Comparison of ENCODE assay signal across 32 cellular contexts in genomic region chr19:45245826-45246225, GRCh38. TPM values are rescaled to one million over a fixed set of nuclear protein-coding genes. Genes with fewer than 3 reads are reported as not detected.
DNase-seq lines count a peak whose midpoint lies in the region; ATAC-seq, FAIRE-seq and TF ChIP-seq lines count a peak whose summit lies in the region.
"Had no signal": no experiment of that assay in that cellular context is flagged by ENCODE, and none has a peak within 500 bp of the region (broad histone marks: within the 10 kb centered on the region; RNA-seq: fewer than 3 reads in every experiment).

No MANE protein-coding gene starts in this region.

- H3K9me3 Mint-ChIP-seq in effector memory CD8-positive, alpha-beta T cell = no peaks in the 10 kb centered on the region
- H3K9me3 Mint-ChIP-seq in activated T-cell treated with anti-CD3 and anti-CD28 coated beads, Interleukin-2, amount 50 U/mL, for 72 hours = no peaks in the 10 kb centered on the region
- H3K9me3 Mint-ChIP-seq: activated naive CD4-positive, alpha-beta T cell treated with anti-CD3 and anti-CD28 coated beads, Interleukin-2, amount 10 ng/mL, durations not matched to agents 7 days and 5 days; CD4-positive, alpha-beta memory T cell; immature natural killer cell; stimulated activated naive CD8-positive, alpha-beta T cell treated with anti-CD3 and anti-CD28 coated beads, Interleukin-15, amount 100 ng/mL, for 72 hours had no signal

- TF ChIP-seq CTCF in HepG2 (CRISPR knock-in tag; IDR thresholded peaks at IDR 0.05) = no peak
- no peak for TF ChIP-seq CTCF in osteoblast (IDR thresholded peaks at IDR 0.05; ENCODE audit: extremely low read depth, low read depth, low read length)

- no peaks in the 10 kb centered on the region for H3K79me2 ChIP-seq in HepG2 (ENCODE audit: insufficient read depth, low read length)
- H3K79me2 ChIP-seq in osteoblast (ENCODE audit: insufficient read depth, low read length) = no peaks in the 10 kb centered on the region

- no peaks in the 10 kb centered on the region for H3K36me3 Mint-ChIP-seq in effector memory CD8-positive, alpha-beta T cell (ENCODE audit: insufficient read depth)
- H3K36me3 Mint-ChIP-seq in activated T-cell treated with anti-CD3 and anti-CD28 coated beads, Interleukin-2, amount 50 U/mL, for 72 hours (ENCODE audit: insufficient read depth in 2 of 2) = no peaks in the 10 kb centered on the region
- H3K36me3 Mint-ChIP-seq: activated naive CD4-positive, alpha-beta T cell treated with anti-CD3 and anti-CD28 coated beads, Interleukin-2, amount 10 ng/mL, durations not matched to agents 7 days and 5 days; CD4-positive, alpha-beta memory T cell; immature natural killer cell had no signal

- TF ChIP-seq EP300 in HepG2 (IDR thresholded peaks at IDR 0.05; ENCODE audit: low read depth in 2 of 2, low read length in 2 of 2) = no peak
- no peak for TF ChIP-seq EP300 in HepG2 (CRISPR knock-in tag; IDR thresholded peaks at IDR 0.05; ENCODE audit: borderline replicate concordance)

- peaks cover 7 to 10% of the 10 kb centered on the region in 2 donors for H3K4me1 Mint-ChIP-seq in effector memory CD8-positive, alpha-beta T cell (ENCODE audit: low read depth in 2 of 2)
- peaks cover 20% of the 10 kb centered on the region for H3K4me1 Mint-ChIP-seq in activated T-cell treated with anti-CD3 and anti-CD28 coated beads, Interleukin-2, amount 50 U/mL, for 72 hours (ENCODE audit: low read depth)

- ATAC-seq in right cardiac atrium (peak in 1 of 2 donors; percentile 51), HepG2 (no peak), GM19467 (IDR thresholded peaks at IDR 0.05; ENCODE audit: unreplicated experiment) (no peak), HG02678 (IDR thresholded peaks at IDR 0.05; ENCODE audit: unreplicated experiment) (no peak)
- ATAC-seq in effector memory CD8-positive, alpha-beta T cell (replicated peaks) = no peak
- no peak for ATAC-seq in activated T-cell treated with anti-CD3 and anti-CD28 coated beads, Interleukin-2, amount 50 U/mL, for 72 hours (replicated peaks in 1 of 2)
- ATAC-seq: esophagus mucosa; sciatic nerve; stimulated activated naive CD8-positive, alpha-beta T cell treated with anti-CD3 and anti-CD28 coated beads, Interleukin-15, amount 100 ng/mL, for 72 hours had no signal

- WGBS in right cardiac atrium = 42% methylated on average over 4 of the region's 4 CpGs
- 4% methylated on average over 4 of the region's 4 CpGs for WGBS in HepG2 (ENCODE audit: low lambda C conversion rate)

- peaks cover 18 to 36% of the 10 kb centered on the region in 2 donors for H3K27me3 Mint-ChIP-seq in effector memory CD8-positive, alpha-beta T cell
- H3K27me3 Mint-ChIP-seq in activated T-cell treated with anti-CD3 and anti-CD28 coated beads, Interleukin-2, amount 50 U/mL, for 72 hours (ENCODE audit: low read depth) = peaks cover 15% of the 10 kb centered on the region

- in situ Hi-C loops in HepG2 (cut with HindIII; ENCODE audit: extremely low pct_ligation_motif_present, low pct_unique_long_range_greater_than_20kb) = no loop called here

- H3K27ac Mint-ChIP-seq in effector memory CD8-positive, alpha-beta T cell = no peak overlapping the region
- no peak overlapping the region for H3K27ac Mint-ChIP-seq in activated T-cell treated with anti-CD3 and anti-CD28 coated beads, Interleukin-2, amount 50 U/mL, for 72 hours

- no peak for FAIRE-seq in HepG2 (lab: Jason Lieb, UNC)
- FAIRE-seq: A204.1, colon, frontal cortex, G401.6, RCC 7860 had no signal

- CTCF ChIA-PET in HepG2 (lab: Yijun Ruan, JAX; ENCODE audit: low intra/inter-chr PET ratio, low total read pairs) = no interaction called here

- TF ChIP-seq RAD21 in HepG2 (CRISPR knock-in tag; IDR thresholded peaks at IDR 0.05) = no peak

- H3K4me1 ChIP-seq in right cardiac atrium (ENCODE audit: control insufficient read depth, insufficient read depth, low read length) (no peaks in the 10 kb centered on the region), HepG2 (ENCODE audit: insufficient read depth, low read length) (peaks cover 54% of the 10 kb centered on the region), osteoblast (ENCODE audit: insufficient read depth, low read length) (peaks cover 6% of the 10 kb centered on the region)
- H3K4me1 ChIP-seq: breast epithelium had no signal

- H2AFZ ChIP-seq in HepG2 (ENCODE audit: low read length) (no peak overlapping the region), osteoblast (ENCODE audit: low read length) (no peak overlapping the region)

- no peaks in the 10 kb centered on the region for H3K27me3 ChIP-seq in right cardiac atrium (ENCODE audit: control insufficient read depth, insufficient read depth)
- peaks cover 4 to 14% of the 10 kb centered on the region in 2 experiments; a peak in 4 of 5 replicates for H3K27me3 ChIP-seq in HepG2 (ENCODE audit: control insufficient read depth in 1 of 2, insufficient read depth in 2 of 2, low read length in 2 of 2)
- no peaks in the 10 kb centered on the region for H3K27me3 ChIP-seq in osteoblast (ENCODE audit: insufficient read depth, low read length)
- H3K27me3 ChIP-seq: breast epithelium, SJSA1 had no signal

- no peak for TF ChIP-seq POLR2A in HepG2 (IDR thresholded peaks at IDR 0.05; ENCODE audit: insufficient read depth in 1 of 2, low read depth in 2 of 2, low read length in 2 of 2)

- BruUV-seq in HepG2 (replicated peaks; lab: Mats Ljungman, UMichigan) = no TSS peak

- no peak for DNase-seq in right cardiac atrium
- DNase-seq in cardiac septum (ENCODE audit: low spot score) = no peak
- DNase-seq in HepG2 (ENCODE audit: low spot score) = no peak
- DNase-seq in osteoblast (ENCODE audit: insufficient read length, low spot score, missing footprints) = peak; percentile 72
- DNase-seq in effector memory CD8-positive, alpha-beta T cell = no peak
- DNase-seq in activated T-cell treated with anti-CD3 and anti-CD28 coated beads, Interleukin-2, amount 50 U/mL, for 72 hours = no peak
- DNase-seq: activated CD4-positive, alpha-beta T cell treated with anti-CD3 and anti-CD28 coated beads, Interleukin-2, amount 50 U/mL, for 48 hours; activated CD8-positive, alpha-beta memory T cell treated with anti-CD3 and anti-CD28 coated beads, Interleukin-2, amount 50 U/mL, for 4 hours; activated naive CD4-positive, alpha-beta T cell treated with anti-CD3 and anti-CD28 coated beads, Interleukin-2, amount 10 ng/mL, durations not matched to agents 7 days and 5 days; CD4-positive, alpha-beta memory T cell; effector memory CD4-positive, alpha-beta T cell; HCEC 1CT; hippocampal formation; immature natural killer cell; NCI-H1105 treated with DMSO at 0.1 percent for 48 hours; NCI-H2029; NCI-H69; posterior cingulate gyrus; stimulated activated naive CD8-positive, alpha-beta T cell treated with anti-CD3 and anti-CD28 coated beads, Interleukin-15, amount 100 ng/mL, for 72 hours had no signal

- no peak overlapping the region for H3K9ac ChIP-seq in HepG2 (ENCODE audit: insufficient read depth, low read depth, low read length)

- H3K9me3 ChIP-seq in right cardiac atrium (ENCODE audit: control insufficient read depth, low read length) = no peaks in the 10 kb centered on the region
- H3K9me3 ChIP-seq in HepG2 (ENCODE audit: low read length) = no peaks in the 10 kb centered on the region
- no peaks in the 10 kb centered on the region for H3K9me3 ChIP-seq in osteoblast (ENCODE audit: low read depth, low read length)
- H3K9me3 ChIP-seq: breast epithelium, SJSA1 had no signal

- H3K36me3 ChIP-seq in HepG2 (replicated peaks in 1 of 2; ENCODE audit: control insufficient read depth in 1 of 2, insufficient read depth in 2 of 2, low read length in 2 of 2) (no peaks in the 10 kb centered on the region), osteoblast (ENCODE audit: insufficient read depth, low read length) (no peaks in the 10 kb centered on the region)
- H3K36me3 ChIP-seq: breast epithelium, SJSA1 had no signal

- H3K27ac ChIP-seq in right cardiac atrium (ENCODE audit: low read length) (peak overlapping the region; percentile 14), HepG2 (ENCODE audit: extremely low read length, insufficient read depth, low read length) (no peak overlapping the region), osteoblast (ENCODE audit: low read depth, low read length) (no peak overlapping the region)
- H3K27ac ChIP-seq: SJSA1 had no signal

- H4K20me1 ChIP-seq in HepG2 (ENCODE audit: insufficient read depth, low read length) = no peaks in the 10 kb centered on the region
- H4K20me1 ChIP-seq in osteoblast (ENCODE audit: insufficient read depth, low read length) = no peaks in the 10 kb centered on the region

- intact Hi-C loops in right cardiac atrium (cut with DNase I) (loop anchor here in 2 of 4 donors (10.0 kb wide), 1 partner anchor 51 kb away; no protein-coding TSS in a partner anchor), cardiac septum (cut with DNase I) (loop anchor here (2.0 kb wide), 1 partner anchor 33 kb away; no protein-coding TSS in a partner anchor), HepG2 (cut with micrococcal nuclease; ENCODE audit: unreplicated experiment) (loop anchor here (10.0 kb wide), 1 partner anchor 61 kb away; no protein-coding TSS in a partner anchor)

- H3K4me3 ChIP-seq in right cardiac atrium (ENCODE audit: low read length) = no peak overlapping the region
- peak overlapping the region in 1 of 3 experiments; percentile 54; a peak in 1 of 6 replicates for H3K4me3 ChIP-seq in HepG2 (replicated peaks in 1 of 3; ENCODE audit: insufficient read depth in 1 of 3, low read depth in 2 of 3, low read length in 3 of 3)
- H3K4me3 ChIP-seq in osteoblast (ENCODE audit: insufficient read depth, low read length) = no peak overlapping the region
- H3K4me3 ChIP-seq: SJSA1 had no signal

- H3K4me3 Mint-ChIP-seq in effector memory CD8-positive, alpha-beta T cell = no peak overlapping the region
- H3K4me3 Mint-ChIP-seq in activated T-cell treated with anti-CD3 and anti-CD28 coated beads, Interleukin-2, amount 50 U/mL, for 72 hours = no peak overlapping the region
- H3K4me3 Mint-ChIP-seq: activated naive CD4-positive, alpha-beta T cell treated with anti-CD3 and anti-CD28 coated beads, Interleukin-2, amount 10 ng/mL, durations not matched to agents 7 days and 5 days; CD4-positive, alpha-beta memory T cell; immature natural killer cell; stimulated activated naive CD8-positive, alpha-beta T cell treated with anti-CD3 and anti-CD28 coated beads, Interleukin-15, amount 100 ng/mL, for 72 hours had no signal

- POLR2A ChIA-PET in HepG2 (lab: Yijun Ruan, JAX) = no interaction called here

- H3K4me2 ChIP-seq in HepG2 (ENCODE audit: low read depth, low read length) = peak overlapping the region; percentile 59
- H3K4me2 ChIP-seq in osteoblast (ENCODE audit: insufficient read depth, low read length) = no peak overlapping the region

RNA-seq across cellular contexts. Expression of gene EXOC3L2, which starts 0.6 kb away (rescaled TPM):
- total RNA-seq in right cardiac atrium = 1 to 10 TPM; 3.4 to 5.6 (median 4.5) TPM
- 2.7 TPM for polyA plus RNA-seq in right cardiac atrium
- total RNA-seq in cardiac septum = 1.7 TPM
- total RNA-seq in HepG2 (2016; rRNA removed; fragmentation: Illumina TruSeq; extraction: Trizol) = not detected in 2 replicates
- not detected in 2 replicates for total RNA-seq in HepG2 (2016; cell fraction: cytosol; rRNA removed; fragmentation: Illumina TruSeq; extraction: Trizol; ENCODE audit: low read depth)
- total RNA-seq in HepG2 (2016; cell fraction: insoluble cytoplasmic fraction; rRNA removed; fragmentation: Illumina TruSeq; extraction: Trizol) = not detected in 2 replicates
- total RNA-seq in HepG2 (2016; cell fraction: membrane; rRNA removed; fragmentation: Illumina TruSeq; extraction: Trizol) = not detected in 2 replicates
- total RNA-seq in HepG2 (2016; cell fraction: nucleus; rRNA removed; fragmentation: Illumina TruSeq; extraction: Trizol) = not detected in 2 replicates
- 0.21 TPM in 1 of 2 replicates, not detected in the other for polyA plus RNA-seq in HepG2 (2011; rRNA removed)
- 0.04 and 0.07 TPM in 2 replicates for polyA plus RNA-seq in HepG2 (2011; cell fraction: cytosol; rRNA removed)
- polyA plus RNA-seq in HepG2 (2011; cell fraction: nucleus; rRNA removed) = 0.07 and 0.19 TPM in 2 replicates
- polyA plus RNA-seq in HepG2 (2012) = 0.07 TPM in 1 of 2 replicates, not detected in the other
- polyA plus RNA-seq in HepG2 (2016; cell fraction: cytosol; fragmentation: Illumina TruSeq; extraction: Trizol; ENCODE audit: low read depth) = not detected in 2 replicates
- not detected in 2 replicates for polyA plus RNA-seq in HepG2 (2016; cell fraction: insoluble cytoplasmic fraction; fragmentation: Illumina TruSeq; extraction: Trizol; ENCODE audit: low read depth)
- not detected in 2 replicates for polyA plus RNA-seq in HepG2 (2016; cell fraction: membrane; fragmentation: Illumina TruSeq; extraction: Trizol; ENCODE audit: low read depth)
- not detected in 2 replicates for polyA plus RNA-seq in HepG2 (2016; cell fraction: nucleus; fragmentation: Illumina TruSeq; extraction: Trizol; ENCODE audit: insufficient read depth, low read depth)
- 0.20 TPM in 1 of 2 replicates, not detected in the other for polyA minus RNA-seq in HepG2 (2011; rRNA and poly(A)+ RNA removed; ENCODE audit: low replicate concordance)
- polyA minus RNA-seq in HepG2 (2011; cell fraction: cytosol; rRNA and poly(A)+ RNA removed) = not detected in 2 replicates
- polyA minus RNA-seq in HepG2 (2011; cell fraction: nucleus; rRNA and poly(A)+ RNA removed) = not detected in 2 replicates
- total RNA-seq in osteoblast = not detected in 2 replicates
- total RNA-seq in activated T-cell treated with anti-CD3 and anti-CD28 coated beads, Interleukin-2, amount 50 U/mL, for 72 hours = not detected
- total RNA-seq: CD4-positive, alpha-beta memory T cell; frontal cortex; M059J had no signal
- polyA plus RNA-seq: CD4-positive, alpha-beta memory T cell; immature natural killer cell; neural cell had no signal

RNA-seq across cellular contexts. Expression of gene MARK4, which starts 5.2 kb away (rescaled TPM):
- total RNA-seq in right cardiac atrium (10 to 100 TPM; 29.0 to 54.5 (median 40.4) TPM), cardiac septum (36.6 TPM), HepG2 (2016; rRNA removed; fragmentation: Illumina TruSeq; extraction: Trizol) (7.0 and 7.6 TPM in 2 replicates), osteoblast (16.2 and 18.1 TPM in 2 replicates)
- polyA plus RNA-seq in right cardiac atrium (21.0 TPM), HepG2 (2011; rRNA removed) (11.4 and 12.2 TPM in 2 replicates)
- 11.1 and 13.3 TPM in 2 replicates for total RNA-seq in HepG2 (2016; cell fraction: cytosol; rRNA removed; fragmentation: Illumina TruSeq; extraction: Trizol; ENCODE audit: low read depth)
- total RNA-seq in HepG2 (2016; cell fraction: insoluble cytoplasmic fraction; rRNA removed; fragmentation: Illumina TruSeq; extraction: Trizol) = 3.4 and 6.6 TPM in 2 replicates
- 12.9 and 14.4 TPM in 2 replicates for total RNA-seq in HepG2 (2016; cell fraction: membrane; rRNA removed; fragmentation: Illumina TruSeq; extraction: Trizol)
- total RNA-seq in HepG2 (2016; cell fraction: nucleus; rRNA removed; fragmentation: Illumina TruSeq; extraction: Trizol) = 6.3 and 7.9 TPM in 2 replicates
- polyA plus RNA-seq in HepG2 (2011; cell fraction: cytosol; rRNA removed) = 6.6 and 8.5 TPM in 2 replicates
- 17.6 and 21.6 TPM in 2 replicates for polyA plus RNA-seq in HepG2 (2011; cell fraction: nucleus; rRNA removed)
- polyA plus RNA-seq in HepG2 (2012) = 28.5 and 39.6 TPM in 2 replicates
- 7.9 and 8.8 TPM in 2 replicates for polyA plus RNA-seq in HepG2 (2016; cell fraction: cytosol; fragmentation: Illumina TruSeq; extraction: Trizol; ENCODE audit: low read depth)
- polyA plus RNA-seq in HepG2 (2016; cell fraction: insoluble cytoplasmic fraction; fragmentation: Illumina TruSeq; extraction: Trizol; ENCODE audit: low read depth) = 11.9 and 16.0 TPM in 2 replicates
- polyA plus RNA-seq in HepG2 (2016; cell fraction: membrane; fragmentation: Illumina TruSeq; extraction: Trizol; ENCODE audit: low read depth) = 16.7 and 21.8 TPM in 2 replicates
- polyA plus RNA-seq in HepG2 (2016; cell fraction: nucleus; fragmentation: Illumina TruSeq; extraction: Trizol; ENCODE audit: insufficient read depth, low read depth) = 15.8 and 17.0 TPM in 2 replicates
- 1.4 and 19.5 TPM in 2 replicates for polyA minus RNA-seq in HepG2 (2011; rRNA and poly(A)+ RNA removed; ENCODE audit: low replicate concordance)
- polyA minus RNA-seq in HepG2 (2011; cell fraction: cytosol; rRNA and poly(A)+ RNA removed) = 14.1 and 19.3 TPM in 2 replicates
- 10.3 TPM in 2 replicates for polyA minus RNA-seq in HepG2 (2011; cell fraction: nucleus; rRNA and poly(A)+ RNA removed)
- total RNA-seq in activated T-cell treated with anti-CD3 and anti-CD28 coated beads, Interleukin-2, amount 50 U/mL, for 72 hours = 10 to 100 TPM; 25.3 to 37.9 TPM
